22 cellular contexts compared by ENCODE assay signal in genomic region chr12:103913100-103913499, GRCh38.
"Had no signal": no experiment of that assay in that cellular context is flagged by ENCODE, and none has a peak within 500 bp of the region (broad histone marks: within the 10 kb centered on the region; RNA-seq: fewer than 3 reads in every experiment).

No MANE protein-coding gene starts in this region.

- H3K27me3 ChIP-seq: hepatocyte, upper lobe of right lung had no signal

- H3K27ac Mint-ChIP-seq: activated CD4-positive, alpha-beta T cell treated with anti-CD3 and anti-CD28 coated beads, Interleukin-2, amount 10 ng/mL, durations not matched to agents 7 days and 5 days; activated CD8-positive, alpha-beta T cell treated with anti-CD3 and anti-CD28 coated beads for 36 hours; activated naive CD4-positive, alpha-beta T cell treated with anti-CD3 and anti-CD28 coated beads, Interleukin-2, amount 50 U/mL, for 24 hours; activated T-helper 1 cell treated with anti-CD3 and anti-CD28 coated beads, Interleukin-12 subunit alpha, Interleukin-12 subunit beta, Interleukin-2, Interleukin-4 antibody, amounts not matched to agents 30 ng/mL and 10 ng/mL and 1 ng/mL, durations not matched to agents 14 hours and 24 hours and 36 hours; dendritic cell treated with granulocyte-macrophage colony-stimulating factor and Interleukin-4, amounts not matched to agents 40 ng/mL and 50 ng/mL, for 4 days; T-helper 2 cell treated with Interferon-gamma antibody and Interleukin-4, amounts not matched to agents 5 μg/mL and 100 μg/mL, for 36 hours had no signal

- H3K9ac ChIP-seq: parathyroid adenoma had no signal

- DNase-seq: activated CD4-positive, alpha-beta T cell treated with anti-CD3 and anti-CD28 coated beads, Interleukin-2, amount 10 ng/mL, durations not matched to agents 7 days and 5 days; activated CD4-positive, CD25-positive, alpha-beta regulatory T cell treated with anti-CD3 and anti-CD28 coated beads, Interleukin-2, amount 50 U/mL, for 72 hours; activated CD8-positive, alpha-beta T cell treated with anti-CD3 and anti-CD28 coated beads for 36 hours; activated gamma-delta T cell treated with Interleukin-2 at 50 U/mL for 16 hours; aorta; effector CD8-positive, alpha-beta T cell; foreskin melanocyte; left ventricle myocardium superior; mammary epithelial cell; midbrain; right cardiac atrium; stimulated activated CD4-positive, alpha-beta T cell treated with anti-CD3 and anti-CD28 coated beads, Interleukin-4, amount 100 ng/mL, for 4 hours; stimulated activated naive CD8-positive, alpha-beta T cell treated with anti-CD3 and anti-CD28 coated beads, Interleukin-15, Interleukin-2, amounts not matched to agents 100 U/mL and 50 U/mL, for 24 hours; upper lobe of right lung had no signal

- H3K79me2 ChIP-seq: hepatocyte, parathyroid adenoma had no signal

- H3K36me3 ChIP-seq: upper lobe of right lung had no signal

- H3K27ac ChIP-seq: hepatocyte, parathyroid adenoma, upper lobe of right lung, VCaP had no signal

- H3K4me3 Mint-ChIP-seq: activated CD4-positive, alpha-beta T cell treated with anti-CD3 and anti-CD28 coated beads, Interleukin-2, amount 10 ng/mL, durations not matched to agents 7 days and 5 days; activated CD8-positive, alpha-beta T cell treated with anti-CD3 and anti-CD28 coated beads for 36 hours; activated naive CD4-positive, alpha-beta T cell treated with anti-CD3 and anti-CD28 coated beads, Interleukin-2, amount 50 U/mL, for 24 hours; activated T-helper 1 cell treated with anti-CD3 and anti-CD28 coated beads, Interleukin-12 subunit alpha, Interleukin-12 subunit beta, Interleukin-2, Interleukin-4 antibody, amounts not matched to agents 30 ng/mL and 10 ng/mL and 1 ng/mL, durations not matched to agents 14 hours and 24 hours and 36 hours; brain; dendritic cell treated with granulocyte-macrophage colony-stimulating factor and Interleukin-4, amounts not matched to agents 40 ng/mL and 50 ng/mL, for 4 days; T-helper 2 cell treated with Interferon-gamma antibody and Interleukin-4, amounts not matched to agents 5 μg/mL and 100 μg/mL, for 36 hours had no signal

- H3K4me3 ChIP-seq: hepatocyte, upper lobe of right lung had no signal

- H3K4me1 ChIP-seq: upper lobe of right lung had no signal

- H3K27me3 Mint-ChIP-seq: activated CD8-positive, alpha-beta T cell treated with anti-CD3 and anti-CD28 coated beads for 36 hours; activated naive CD4-positive, alpha-beta T cell treated with anti-CD3 and anti-CD28 coated beads, Interleukin-2, amount 50 U/mL, for 24 hours; dendritic cell treated with granulocyte-macrophage colony-stimulating factor and Interleukin-4, amounts not matched to agents 40 ng/mL and 50 ng/mL, for 4 days had no signal

- H3K4me2 ChIP-seq: hepatocyte had no signal

- ATAC-seq: activated CD8-positive, alpha-beta T cell treated with anti-CD3 and anti-CD28 coated beads for 36 hours; left ventricle myocardium superior; right cardiac atrium; stimulated activated naive CD8-positive, alpha-beta T cell treated with anti-CD3 and anti-CD28 coated beads, Interleukin-15, Interleukin-2, amounts not matched to agents 100 U/mL and 50 U/mL, for 24 hours; upper lobe of right lung had no signal

- H3K4me1 Mint-ChIP-seq: activated CD4-positive, alpha-beta T cell treated with anti-CD3 and anti-CD28 coated beads, Interleukin-2, amount 10 ng/mL, durations not matched to agents 7 days and 5 days had no signal
